Comparison of ENCODE assay signal across 20 cellular contexts in genomic region chr2:31784868-31785267, GRCh38.
DNase-seq lines count a peak whose midpoint lies in the region; ATAC-seq and TF ChIP-seq lines count a peak whose summit lies in the region.
"Had no signal": no experiment of that assay in that cellular context is flagged by ENCODE, and none has a peak within 500 bp of the region (broad histone marks: within the 10 kb centered on the region; RNA-seq: fewer than 3 reads in every experiment).

No MANE protein-coding gene starts in this region.

- no peaks in the 10 kb centered on the region for H3K27me3 ChIP-seq in osteoblast (ENCODE audit: insufficient read depth, low read length)
- H3K27me3 ChIP-seq: BLaER1 had no signal

- DNase-seq in Calu3 = no peak
- peak; percentile 9 for DNase-seq in NAMALWA (ENCODE audit: low spot score)
- DNase-seq in UCSD-AML1 (lab: John Stamatoyannopoulos, UW; ENCODE audit: unreplicated experiment) = no peak
- no peak for DNase-seq in activated T-cell treated with anti-CD3 and anti-CD28 coated beads, Interleukin-2, amount 50 U/mL, for 4 hours
- DNase-seq in osteoblast (ENCODE audit: insufficient read length, low spot score, missing footprints) = no peak
- DNase-seq: Caco-2; CD4-positive, CD25-positive, alpha-beta regulatory T cell; CD8-positive, alpha-beta T cell; DMS 273 treated with DMSO at 0.1 percent for 48 hours; DMS79; EL; GDM1; H9 had no signal

- H3K9me3 ChIP-seq in osteoblast (ENCODE audit: low read depth, low read length) = no peaks in the 10 kb centered on the region

- CTCF ChIA-PET in Calu3 (lab: Charles Lee) = interaction anchor here (0.6 kb wide), 1 partner anchor 51 kb away, joined by 5 read pairs; no protein-coding TSS in a partner anchor

- no peak overlapping the region for H3K4me3 Mint-ChIP-seq in Calu3 (ENCODE audit: low read depth, unreplicated experiment)
- H3K4me3 Mint-ChIP-seq in activated T-cell treated with anti-CD3 and anti-CD28 coated beads, Interleukin-2, amount 50 U/mL, for 4 hours = no peak overlapping the region
- H3K4me3 Mint-ChIP-seq: B cell; CD4-positive, CD25-positive, alpha-beta regulatory T cell; CD8-positive, alpha-beta T cell; GM23338; H9 had no signal

- no peak overlapping the region for H3K27ac ChIP-seq in osteoblast (ENCODE audit: low read depth, low read length)
- H3K27ac ChIP-seq: 22Rv1, BLaER1, C4-2B had no signal

- H3K4me1 Mint-ChIP-seq in Calu3 (ENCODE audit: low read depth, unreplicated experiment) = peaks cover 60% of the 10 kb centered on the region
- no peaks in the 10 kb centered on the region for H3K4me1 Mint-ChIP-seq in activated T-cell treated with anti-CD3 and anti-CD28 coated beads, Interleukin-2, amount 50 U/mL, for 4 hours (ENCODE audit: low read depth)
- H3K4me1 Mint-ChIP-seq: CD4-positive, CD25-positive, alpha-beta regulatory T cell had no signal

- H3K27ac Mint-ChIP-seq in Calu3 (ENCODE audit: unreplicated experiment) = peak overlapping the region; percentile 80
- H3K27ac Mint-ChIP-seq: B cell; CD4-positive, CD25-positive, alpha-beta regulatory T cell; CD8-positive, alpha-beta T cell; GM23338; H9 had no signal

- H2AFZ ChIP-seq in osteoblast (ENCODE audit: low read length) = no peak overlapping the region
- H2AFZ ChIP-seq: GM23338 had no signal

- intact Hi-C loops in Calu3 (cut with micrococcal nuclease; ENCODE audit: unreplicated experiment) = loop anchor here (5.0 kb wide), 1 partner anchor 48 kb away; no protein-coding TSS in a partner anchor

- ATAC-seq in GM19397 (IDR thresholded peaks at IDR 0.05; ENCODE audit: unreplicated experiment) = peak; percentile 51
- ATAC-seq in activated T-cell treated with anti-CD3 and anti-CD28 coated beads, Interleukin-2, amount 50 U/mL, for 4 hours = no peak
- ATAC-seq: CD8-positive, alpha-beta T cell; GM23338; HCT116 had no signal

- H3K9me3 Mint-ChIP-seq in Calu3 (ENCODE audit: low read depth, unreplicated experiment) = peaks cover 38% of the 10 kb centered on the region
- H3K9me3 Mint-ChIP-seq in activated T-cell treated with anti-CD3 and anti-CD28 coated beads, Interleukin-2, amount 50 U/mL, for 4 hours = peaks cover 15% of the 10 kb centered on the region

- H3K4me1 ChIP-seq in osteoblast (ENCODE audit: insufficient read depth, low read length) = no peaks in the 10 kb centered on the region
- H3K4me1 ChIP-seq: BLaER1, Caco-2 had no signal

- H3K27me3 Mint-ChIP-seq in Calu3 (ENCODE audit: unreplicated experiment) = no peaks in the 10 kb centered on the region
- peaks cover 8% of the 10 kb centered on the region for H3K27me3 Mint-ChIP-seq in activated T-cell treated with anti-CD3 and anti-CD28 coated beads, Interleukin-2, amount 50 U/mL, for 4 hours (ENCODE audit: low read depth)

- H3K4me3 ChIP-seq in osteoblast (ENCODE audit: insufficient read depth, low read length) = no peak overlapping the region
- H3K4me3 ChIP-seq: BLaER1, GM23338 had no signal

- H3K4me2 ChIP-seq in osteoblast (ENCODE audit: insufficient read depth, low read length) = no peak overlapping the region
- H3K4me2 ChIP-seq: BLaER1, GM23338 had no signal

- no peaks in the 10 kb centered on the region for H3K79me2 ChIP-seq in osteoblast (ENCODE audit: insufficient read depth, low read length)

- H3K36me3 Mint-ChIP-seq in Calu3 (ENCODE audit: insufficient read depth, unreplicated experiment) = peaks cover 15% of the 10 kb centered on the region
- H3K36me3 Mint-ChIP-seq in activated T-cell treated with anti-CD3 and anti-CD28 coated beads, Interleukin-2, amount 50 U/mL, for 4 hours (ENCODE audit: insufficient read depth) = no peaks in the 10 kb centered on the region
- H3K36me3 Mint-ChIP-seq: CD4-positive, CD25-positive, alpha-beta regulatory T cell; CD8-positive, alpha-beta T cell had no signal

- no peaks in the 10 kb centered on the region for H3K36me3 ChIP-seq in osteoblast (ENCODE audit: insufficient read depth, low read length)
- H3K36me3 ChIP-seq: BLaER1 had no signal

- H4K20me1 ChIP-seq in osteoblast (ENCODE audit: insufficient read depth, low read length) = no peaks in the 10 kb centered on the region
- H4K20me1 ChIP-seq: BLaER1 had no signal

- TF ChIP-seq CTCF in Calu3 (IDR thresholded peaks at IDR 0.05; ENCODE audit: unreplicated experiment) = no peak
- no peak for TF ChIP-seq CTCF in osteoblast (IDR thresholded peaks at IDR 0.05; ENCODE audit: extremely low read depth, low read depth, low read length)

- no TSS peak for BruUV-seq in Calu3 (replicated peaks; lab: Mats Ljungman, UMichigan)
